ENCODE assay signal across 9 cellular contexts in the genomic region with DNA sequence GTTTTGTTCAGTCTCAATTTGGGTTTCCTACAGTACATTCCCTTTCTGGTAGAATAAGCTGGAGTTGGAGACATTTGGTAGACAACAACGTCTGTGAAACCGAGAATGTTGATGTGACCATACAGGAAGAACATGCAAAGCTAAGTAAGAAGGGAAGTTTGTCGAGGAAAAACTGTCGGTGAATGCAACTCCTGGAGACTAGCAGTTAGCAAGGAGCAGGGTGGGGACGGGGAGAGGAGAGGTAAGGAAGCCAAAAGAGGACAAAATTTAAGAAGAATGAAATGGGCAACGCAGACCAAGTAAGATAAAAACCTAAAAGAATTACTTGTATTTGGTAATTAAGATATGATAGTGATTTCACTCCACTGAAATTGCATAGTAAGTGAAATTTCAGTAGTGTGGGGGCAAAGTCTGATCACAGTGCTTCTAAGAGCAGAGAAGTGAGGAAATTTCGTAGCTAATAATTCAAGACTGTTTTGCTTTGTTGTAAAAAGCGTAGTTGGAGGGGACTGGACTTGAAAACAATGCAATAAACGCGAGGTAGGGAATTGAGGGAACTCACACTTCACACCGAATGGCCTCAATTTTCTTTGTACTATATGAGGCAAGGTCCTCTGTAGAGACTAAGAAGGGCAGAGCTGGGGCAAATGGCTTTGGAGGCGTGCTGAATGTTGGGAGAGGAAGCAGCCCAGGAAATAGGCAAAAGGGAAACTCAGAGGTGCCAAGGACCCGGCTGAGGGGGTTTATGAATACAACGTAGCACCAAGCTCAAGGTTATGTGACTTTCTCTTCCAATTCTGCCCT. TPM values are rescaled to one million over a fixed set of nuclear protein-coding genes. Genes with fewer than 3 reads are reported as not detected.
DNase-seq lines count a peak whose midpoint lies in the region; ATAC-seq and TF ChIP-seq lines count a peak whose summit lies in the region.
"Had no signal": no experiment of that assay in that cellular context is flagged by ENCODE, and none has a peak within 500 bp of the region (broad histone marks: within the 10 kb centered on the region; RNA-seq: fewer than 3 reads in every experiment).

No MANE protein-coding gene starts in this region.

- no peaks in the 10 kb centered on the region for H3K36me3 ChIP-seq in GM23338 (ENCODE audit: insufficient read depth)
- no peaks in the 10 kb centered on the region for H3K36me3 ChIP-seq in skeletal muscle tissue (ENCODE audit: control insufficient read depth in 3 of 3, insufficient read depth in 3 of 3, low read length in 3 of 3)

- H3K27ac Mint-ChIP-seq in GM23338: no peak overlapping the region
- no peak overlapping the region for H3K27ac Mint-ChIP-seq in activated naive CD8-positive, alpha-beta T cell treated with anti-CD3 and anti-CD28 coated beads for 36 hours
- no peak overlapping the region for H3K27ac Mint-ChIP-seq in immature natural killer cell

- H2AFZ ChIP-seq in GM23338: peak overlapping the region; percentile 99

- H3K79me2 ChIP-seq in GM23338 (replicated peaks; ENCODE audit: insufficient read depth): no peaks in the 10 kb centered on the region

- H3K4me3 ChIP-seq in GM23338 (peak overlapping the region; percentile 74), skeletal muscle tissue (ENCODE audit: low read length in 3 of 3) (peak overlapping the region; percentile 48 to 79 (median 69)), foreskin fibroblast (ENCODE audit: low read depth in 1 of 2, low read length in 2 of 2) (peak overlapping the region in 1 of 2 donors; percentile 64)

- TF ChIP-seq CTCF in GM23338 (conservative IDR thresholded peaks at IDR 0.05; ENCODE audit: low read depth in 2 of 2) (no peak), foreskin fibroblast (IDR thresholded peaks at IDR 0.05; ENCODE audit: low read depth, low read length) (no peak)

- H3K27me3 ChIP-seq in GM23338 (ENCODE audit: insufficient read depth) (peaks cover 42% of the 10 kb centered on the region), skeletal muscle tissue (ENCODE audit: control insufficient read depth in 3 of 3, insufficient read depth in 3 of 3, low read length in 3 of 3) (no peaks in the 10 kb centered on the region)

- H3K9me2 ChIP-seq in GM23338 (ENCODE audit: insufficient read depth): no peaks in the 10 kb centered on the region

- peaks cover 22% of the 10 kb centered on the region for H3K4me1 ChIP-seq in GM23338 (ENCODE audit: insufficient read depth)
- H3K4me1 ChIP-seq in skeletal muscle tissue (ENCODE audit: control insufficient read depth in 3 of 3, insufficient read depth in 3 of 3, low read length in 3 of 3): peaks cover 10 to 33% (median 12%) of the 10 kb centered on the region in 3 donors

- H4K20me1 ChIP-seq in GM23338 (replicated peaks; ENCODE audit: insufficient read depth): no peaks in the 10 kb centered on the region

- no peaks in the 10 kb centered on the region for H3K9me3 ChIP-seq in skeletal muscle tissue (ENCODE audit: control insufficient read depth in 3 of 3, low read length in 3 of 3)

- H3F3A ChIP-seq in GM23338 (replicated peaks; ENCODE audit: low read depth): 0 out of 2 replicates have a peak, but pooled peaks cover 4% of the 10 kb centered on the region

- peaks cover 23% of the 10 kb centered on the region for H3K27me3 Mint-ChIP-seq in GM23338 (ENCODE audit: insufficient read depth, low read depth, poor library complexity)
- H3K27me3 Mint-ChIP-seq in activated naive CD8-positive, alpha-beta T cell treated with anti-CD3 and anti-CD28 coated beads for 36 hours: peaks cover 51% of the 10 kb centered on the region
- H3K27me3 Mint-ChIP-seq in immature natural killer cell (ENCODE audit: low read depth in 3 of 3): peaks cover 8 to 35% (median 17%) of the 10 kb centered on the region in 3 donors

- H3K36me3 Mint-ChIP-seq in GM23338 (ENCODE audit: low read depth) (no peaks in the 10 kb centered on the region), immature natural killer cell (no peaks in the 10 kb centered on the region)
- H3K36me3 Mint-ChIP-seq in activated naive CD8-positive, alpha-beta T cell treated with anti-CD3 and anti-CD28 coated beads for 36 hours: no peaks in the 10 kb centered on the region

- H3K4me3 Mint-ChIP-seq in GM23338 (peak overlapping the region; percentile 91), immature natural killer cell (peak overlapping the region; percentile 48 to 78 (median 69))
- H3K4me3 Mint-ChIP-seq in activated naive CD8-positive, alpha-beta T cell treated with anti-CD3 and anti-CD28 coated beads for 36 hours: peak overlapping the region; percentile 66

- H3K9ac ChIP-seq in skeletal muscle tissue (ENCODE audit: low read depth in 1 of 3, low read length in 3 of 3): peak overlapping the region; percentile 63 to 83 (median 82)

- H3K4me2 ChIP-seq in GM23338: peak overlapping the region; percentile 94

- intact Hi-C loops in posterior cingulate gyrus (cut with DNase I): no loop called here

- DNase-seq in GM23338 (ENCODE audit: low spot score) (peak; percentile 50), immature natural killer cell (no peak), occipital lobe (lab: John Stamatoyannopoulos, UW) (no peak), posterior cingulate gyrus (no peak), foreskin fibroblast (no peak)
- DNase-seq in activated naive CD8-positive, alpha-beta T cell treated with anti-CD3 and anti-CD28 coated beads for 36 hours: no peak
- DNase-seq: stimulated activated CD4-positive, alpha-beta T cell treated with anti-CD3 and anti-CD28 coated beads, Interleukin-2, amount 100 ng/mL, for 24 hours had no signal

- peaks cover 25% of the 10 kb centered on the region for H3K4me1 Mint-ChIP-seq in GM23338
- peaks cover 51% of the 10 kb centered on the region for H3K4me1 Mint-ChIP-seq in activated naive CD8-positive, alpha-beta T cell treated with anti-CD3 and anti-CD28 coated beads for 36 hours
- H3K4me1 Mint-ChIP-seq in immature natural killer cell: peaks cover 19 to 28% of the 10 kb centered on the region in 2 donors

- H3K9me3 Mint-ChIP-seq in GM23338: no peaks in the 10 kb centered on the region
- H3K9me3 Mint-ChIP-seq in activated naive CD8-positive, alpha-beta T cell treated with anti-CD3 and anti-CD28 coated beads for 36 hours: peaks cover 2% of the 10 kb centered on the region
- H3K9me3 Mint-ChIP-seq in immature natural killer cell: peaks cover 0 to 2% (median 0%) of the 10 kb centered on the region in 6 donors

- H3K27ac ChIP-seq in GM23338 (ENCODE audit: low read depth): no peak overlapping the region
- no peak overlapping the region for H3K27ac ChIP-seq in skeletal muscle tissue (ENCODE audit: low read depth, low read length)

- ATAC-seq in GM23338 (peak; percentile 20), HG02970 (IDR thresholded peaks at IDR 0.05; ENCODE audit: low FRiP score, unreplicated experiment) (no peak)

TF ChIP-seq in GM23338, 12 proteins besides CTCF, POLR2A, EP300 and RAD21:
- TF ChIP-seq CREB1 (CRISPR knock-in tag; IDR thresholded peaks at IDR 0.05; ENCODE audit: low read depth): no peak
TF ChIP-seq in GM23338: peak in this region for 0.

RNA-seq across cellular contexts. Expression of a gene that starts 0.8 kb away (rescaled TPM):
- 1.5 and 2.7 TPM in 2 replicates for total RNA-seq in GM23338 (2014; rRNA removed; shearing (Covaris generic))
- 1.2 and 2.6 TPM in 2 replicates for polyA plus RNA-seq in GM23338 (2016; fragmentation: Nextera tagmentation; extraction: Ambion mirVana)
- under 1 TPM; 0.14 to 0.20 TPM for total RNA-seq in activated naive CD8-positive, alpha-beta T cell treated with anti-CD3 and anti-CD28 coated beads for 36 hours
- under 1 TPM in 1 of 3 donors, not detected in 2; 0.12 TPM for polyA plus RNA-seq in immature natural killer cell
- 1.6 TPM for total RNA-seq in skeletal muscle tissue
- total RNA-seq in occipital lobe: 0.47 TPM

RNA-seq across cellular contexts. Expression of a gene that starts 40.3 kb away (rescaled TPM):
- 12.9 and 14.1 TPM in 2 replicates for total RNA-seq in GM23338 (2014; rRNA removed; shearing (Covaris generic))
- polyA plus RNA-seq in GM23338 (2016; fragmentation: Nextera tagmentation; extraction: Ambion mirVana): 8.2 and 12.4 TPM in 2 replicates
- 1 to 10 TPM; 7.0 to 8.4 TPM for total RNA-seq in activated naive CD8-positive, alpha-beta T cell treated with anti-CD3 and anti-CD28 coated beads for 36 hours
- 1 to 10 TPM; 3.9 to 9.0 (median 5.0) TPM for polyA plus RNA-seq in immature natural killer cell
- 53.8 TPM for total RNA-seq in skeletal muscle tissue
- 35.4 TPM for total RNA-seq in occipital lobe
